Comparison of ENCODE assay signal across 8 cellular contexts in the genomic region with DNA sequence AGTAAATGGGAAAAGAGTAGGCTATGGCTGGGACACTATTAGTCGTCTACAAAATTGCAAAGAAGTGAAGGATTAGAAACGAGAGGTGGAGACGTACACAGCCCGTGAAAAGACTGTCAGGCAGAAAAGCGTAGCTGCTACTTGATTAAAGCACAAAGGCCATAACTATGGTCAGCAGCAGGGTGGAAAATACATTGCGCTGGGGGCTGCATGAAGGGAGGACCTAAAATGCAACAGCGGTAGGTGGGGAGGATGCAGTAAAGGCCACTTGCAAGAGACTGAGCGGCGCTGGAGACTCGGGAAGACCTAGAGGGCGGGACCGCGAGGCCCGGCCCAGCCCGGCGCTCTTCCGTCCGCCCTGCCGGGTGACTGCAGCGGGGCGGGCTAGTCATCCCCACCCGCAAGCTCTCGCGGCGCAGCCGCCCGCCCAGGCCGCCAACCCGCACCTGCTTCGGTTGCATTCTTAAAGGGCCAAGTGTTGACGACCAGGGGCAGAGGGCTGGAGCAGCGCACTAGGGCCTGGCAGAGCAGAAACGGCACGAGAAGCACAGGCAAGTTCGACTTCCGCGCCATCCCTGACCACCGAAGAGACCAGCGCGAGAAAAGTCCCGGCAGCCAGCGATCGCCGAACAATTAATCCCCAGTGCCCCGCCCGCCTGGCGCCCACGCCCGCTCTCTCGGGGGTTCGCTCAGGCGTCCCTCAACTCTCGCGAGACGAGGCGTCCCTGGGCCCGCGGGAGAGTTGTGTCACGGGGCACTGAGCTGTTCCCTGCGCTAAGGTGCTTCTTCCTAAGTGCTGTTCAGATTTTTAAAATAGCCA. TPM values are rescaled to one million over a fixed set of nuclear protein-coding genes. Genes with fewer than 3 reads are reported as not detected.
DNase-seq lines count a peak whose midpoint lies in the region; ATAC-seq and TF ChIP-seq lines count a peak whose summit lies in the region.

A gene (minus strand): TSS at position 635 of the 820 bp plus-strand sequence. CDS start 62 bp downstream, at position 573.

- H3K4me1 ChIP-seq in BLaER1 treated with 17β-estradiol and CSF1 and Interleukin-3, amounts not matched to agents 10 nM and 100 nM, result peaks cover 18 to 25% (median 23%) of the 10 kb centered on the region in 10 experiments
- peaks cover 0 to 19% (median 9%) of the 10 kb centered on the region in 4 donors for H3K4me1 ChIP-seq in liver (ENCODE audit: control insufficient read depth in 4 of 4, insufficient read depth in 4 of 4, low read length in 3 of 4)

- H3K27ac ChIP-seq in BLaER1 treated with 17β-estradiol and CSF1 and Interleukin-3, amounts not matched to agents 10 nM and 100 nM, result peak within 1 kb of the TSS; percentile 89 to 99 (median 94)
- H3K27ac ChIP-seq in liver (ENCODE audit: low read depth in 1 of 2, low read length in 2 of 2), result peak within 1 kb of the TSS; percentile 88 to 91

- peak within 1 kb of the TSS; percentile 69 to 98 (median 89) for H3K4me2 ChIP-seq in BLaER1 treated with 17β-estradiol and CSF1 and Interleukin-3, amounts not matched to agents 10 nM and 100 nM

- peak within 1 kb of the TSS; percentile 89 to 97 (median 93) for H3K9ac ChIP-seq in BLaER1 treated with 17β-estradiol and CSF1 and Interleukin-3, amounts not matched to agents 10 nM and 100 nM
- H3K9ac ChIP-seq in liver (ENCODE audit: low read depth in 1 of 2, low read length in 2 of 2), result peak within 1 kb of the TSS; percentile 97 to 98

- H3K27me3 ChIP-seq in BLaER1 treated with 17β-estradiol and CSF1 and Interleukin-3, amounts not matched to agents 10 nM and 100 nM, result no peaks in the 10 kb centered on the region
- no peaks in the 10 kb centered on the region for H3K27me3 ChIP-seq in liver (ENCODE audit: control insufficient read depth in 4 of 4, insufficient read depth in 4 of 4, low read length in 3 of 4)

- no peaks in the 10 kb centered on the region for H4K20me1 ChIP-seq in BLaER1 treated with 17β-estradiol and CSF1 and Interleukin-3, amounts not matched to agents 10 nM and 100 nM

- DNase-seq in NCI-H774 (lab: John Stamatoyannopoulos, UW) (peak; percentile 63), dermis microvascular lymphatic vessel endothelial cell (ENCODE audit: low read depth in 2 of 2) (peak; percentile 91 to 95)
- DNase-seq in activated CD4-positive, alpha-beta T cell treated with anti-CD3 and anti-CD28 coated beads, Interleukin-2, amount 50 U/mL, for 48 hours, result peak; percentile 95 to 97
- DNase-seq in stimulated activated CD4-positive, alpha-beta T cell treated with anti-CD3 and anti-CD28 coated beads, Interleukin-4, amount 100 ng/mL, for 24 hours, result peak; percentile 97

- TF ChIP-seq RAD21 in liver (IDR thresholded peaks at IDR 0.05), result peak; percentile 11 to 32

- H3K9me3 ChIP-seq in BLaER1 treated with 17β-estradiol and CSF1 and Interleukin-3, amounts not matched to agents 10 nM and 100 nM (replicated peaks in 1 of 11), result no peaks in the 10 kb centered on the region
- H3K9me3 ChIP-seq in liver (ENCODE audit: control insufficient read depth in 4 of 4, low read length in 3 of 4), result no peaks in the 10 kb centered on the region

- H3K36me3 ChIP-seq in BLaER1 treated with 17β-estradiol and CSF1 and Interleukin-3, amounts not matched to agents 10 nM and 100 nM, result peaks cover 6 to 23% (median 11%) of the 10 kb centered on the region in 11 experiments; a peak in 17 of 22 replicates
- peaks cover 0 to 7% (median 0%) of the 10 kb centered on the region in 4 donors for H3K36me3 ChIP-seq in liver (ENCODE audit: control insufficient read depth in 4 of 4, insufficient read depth in 3 of 4, low read depth in 1 of 4, low read length in 3 of 4)

- peak within 1 kb of the TSS; percentile 63 to 79 (median 70) for H3K4me3 ChIP-seq in BLaER1 treated with 17β-estradiol and CSF1 and Interleukin-3, amounts not matched to agents 10 nM and 100 nM
- peak within 1 kb of the TSS; percentile 69 to 94 (median 85) for H3K4me3 ChIP-seq in liver (ENCODE audit: low read depth in 1 of 3, low read length in 3 of 3)

- ATAC-seq in GM19324 (IDR thresholded peaks at IDR 0.05; ENCODE audit: low FRiP score, unreplicated experiment) (peak; percentile 96), HG03469 (IDR thresholded peaks at IDR 0.05; ENCODE audit: unreplicated experiment) (peak; percentile 81)

- WGBS in liver, result under 1% methylated on average over 60 of the region's 60 CpGs

- no peak for TF ChIP-seq CTCF in liver (IDR thresholded peaks at IDR 0.05; ENCODE audit: low read depth, low read length, missing input control)

TF ChIP-seq in liver, 16 proteins besides CTCF, POLR2A, EP300 and RAD21:
- TF ChIP-seq, protein P1, sequence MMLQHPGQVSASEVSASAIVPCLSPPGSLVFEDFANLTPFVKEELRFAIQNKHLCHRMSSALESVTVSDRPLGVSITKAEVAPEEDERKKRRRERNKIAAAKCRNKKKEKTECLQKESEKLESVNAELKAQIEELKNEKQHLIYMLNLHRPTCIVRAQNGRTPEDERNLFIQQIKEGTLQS (IDR thresholded peaks at IDR 0.05), result no peak
- TF ChIP-seq GABPA (IDR thresholded peaks at IDR 0.05 in 1 of 2, conservative IDR thresholded peaks at IDR 0.05 in 1 of 2), result peak in 1 of 2 donors; percentile 60
- no peak for TF ChIP-seq FOXA2 (IDR thresholded peaks at IDR 0.05)
- no peak for TF ChIP-seq HNF4G (IDR thresholded peaks at IDR 0.05)
- TF ChIP-seq EGR1 (IDR thresholded peaks at IDR 0.05; ENCODE audit: low read depth in 2 of 2), result peak; percentile 81 to 82
- TF ChIP-seq JUND (IDR thresholded peaks at IDR 0.05), result no peak
- peak; percentile 32 for TF ChIP-seq SP1 (IDR thresholded peaks at IDR 0.05)
- TF ChIP-seq, protein P2, sequence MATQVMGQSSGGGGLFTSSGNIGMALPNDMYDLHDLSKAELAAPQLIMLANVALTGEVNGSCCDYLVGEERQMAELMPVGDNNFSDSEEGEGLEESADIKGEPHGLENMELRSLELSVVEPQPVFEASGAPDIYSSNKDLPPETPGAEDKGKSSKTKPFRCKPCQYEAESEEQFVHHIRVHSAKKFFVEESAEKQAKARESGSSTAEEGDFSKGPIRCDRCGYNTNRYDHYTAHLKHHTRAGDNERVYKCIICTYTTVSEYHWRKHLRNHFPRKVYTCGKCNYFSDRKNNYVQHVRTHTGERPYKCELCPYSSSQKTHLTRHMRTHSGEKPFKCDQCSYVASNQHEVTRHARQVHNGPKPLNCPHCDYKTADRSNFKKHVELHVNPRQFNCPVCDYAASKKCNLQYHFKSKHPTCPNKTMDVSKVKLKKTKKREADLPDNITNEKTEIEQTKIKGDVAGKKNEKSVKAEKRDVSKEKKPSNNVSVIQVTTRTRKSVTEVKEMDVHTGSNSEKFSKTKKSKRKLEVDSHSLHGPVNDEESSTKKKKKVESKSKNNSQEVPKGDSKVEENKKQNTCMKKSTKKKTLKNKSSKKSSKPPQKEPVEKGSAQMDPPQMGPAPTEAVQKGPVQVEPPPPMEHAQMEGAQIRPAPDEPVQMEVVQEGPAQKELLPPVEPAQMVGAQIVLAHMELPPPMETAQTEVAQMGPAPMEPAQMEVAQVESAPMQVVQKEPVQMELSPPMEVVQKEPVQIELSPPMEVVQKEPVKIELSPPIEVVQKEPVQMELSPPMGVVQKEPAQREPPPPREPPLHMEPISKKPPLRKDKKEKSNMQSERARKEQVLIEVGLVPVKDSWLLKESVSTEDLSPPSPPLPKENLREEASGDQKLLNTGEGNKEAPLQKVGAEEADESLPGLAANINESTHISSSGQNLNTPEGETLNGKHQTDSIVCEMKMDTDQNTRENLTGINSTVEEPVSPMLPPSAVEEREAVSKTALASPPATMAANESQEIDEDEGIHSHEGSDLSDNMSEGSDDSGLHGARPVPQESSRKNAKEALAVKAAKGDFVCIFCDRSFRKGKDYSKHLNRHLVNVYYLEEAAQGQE (IDR thresholded peaks at IDR 0.05), result peak; percentile 20
- TF ChIP-seq FOXA1 (IDR thresholded peaks at IDR 0.05), result no peak
- TF ChIP-seq, protein P3, sequence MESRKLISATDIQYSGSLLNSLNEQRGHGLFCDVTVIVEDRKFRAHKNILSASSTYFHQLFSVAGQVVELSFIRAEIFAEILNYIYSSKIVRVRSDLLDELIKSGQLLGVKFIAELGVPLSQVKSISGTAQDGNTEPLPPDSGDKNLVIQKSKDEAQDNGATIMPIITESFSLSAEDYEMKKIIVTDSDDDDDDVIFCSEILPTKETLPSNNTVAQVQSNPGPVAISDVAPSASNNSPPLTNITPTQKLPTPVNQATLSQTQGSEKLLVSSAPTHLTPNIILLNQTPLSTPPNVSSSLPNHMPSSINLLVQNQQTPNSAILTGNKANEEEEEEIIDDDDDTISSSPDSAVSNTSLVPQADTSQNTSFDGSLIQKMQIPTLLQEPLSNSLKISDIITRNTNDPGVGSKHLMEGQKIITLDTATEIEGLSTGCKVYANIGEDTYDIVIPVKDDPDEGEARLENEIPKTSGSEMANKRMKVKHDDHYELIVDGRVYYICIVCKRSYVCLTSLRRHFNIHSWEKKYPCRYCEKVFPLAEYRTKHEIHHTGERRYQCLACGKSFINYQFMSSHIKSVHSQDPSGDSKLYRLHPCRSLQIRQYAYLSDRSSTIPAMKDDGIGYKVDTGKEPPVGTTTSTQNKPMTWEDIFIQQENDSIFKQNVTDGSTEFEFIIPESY (IDR thresholded peaks at IDR 0.05), result peak; percentile 99
- TF ChIP-seq, protein P4, sequence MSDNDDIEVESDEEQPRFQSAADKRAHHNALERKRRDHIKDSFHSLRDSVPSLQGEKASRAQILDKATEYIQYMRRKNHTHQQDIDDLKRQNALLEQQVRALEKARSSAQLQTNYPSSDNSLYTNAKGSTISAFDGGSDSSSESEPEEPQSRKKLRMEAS (IDR thresholded peaks at IDR 0.05), result no peak
- peak; percentile 24 for TF ChIP-seq TAF1 (conservative IDR thresholded peaks at IDR 0.05)
- peak in 1 of 2 donors; percentile 6 for TF ChIP-seq HNF4A (conservative IDR thresholded peaks at IDR 0.05)
- no peak for TF ChIP-seq NR2F2 (IDR thresholded peaks at IDR 0.05)
- peak; percentile 78 for TF ChIP-seq YY1 (IDR thresholded peaks at IDR 0.05)
- TF ChIP-seq RXRA (IDR thresholded peaks at IDR 0.05), result peak in 1 of 2 donors; percentile 3

RNA-seq across cellular contexts. Expression of the gene that starts here (rescaled TPM):
- total RNA-seq in dermis microvascular lymphatic vessel endothelial cell, result 28.2 and 34.0 TPM in 2 replicates
- total RNA-seq in liver, result 10 to 100 TPM; 36.7 to 38.4 TPM
- 10 to 100 TPM; 12.9 to 34.6 TPM for polyA plus RNA-seq in liver

Comparison
In these comparisons a context has a peak if more than half of its experiments do, and no peak if none do; other contexts are left out.
1. Peak in every context shown above with its lines: DNase-seq, ATAC-seq, H3K4me3 ChIP-seq and H3K27ac ChIP-seq.